In the genomic region with DNA sequence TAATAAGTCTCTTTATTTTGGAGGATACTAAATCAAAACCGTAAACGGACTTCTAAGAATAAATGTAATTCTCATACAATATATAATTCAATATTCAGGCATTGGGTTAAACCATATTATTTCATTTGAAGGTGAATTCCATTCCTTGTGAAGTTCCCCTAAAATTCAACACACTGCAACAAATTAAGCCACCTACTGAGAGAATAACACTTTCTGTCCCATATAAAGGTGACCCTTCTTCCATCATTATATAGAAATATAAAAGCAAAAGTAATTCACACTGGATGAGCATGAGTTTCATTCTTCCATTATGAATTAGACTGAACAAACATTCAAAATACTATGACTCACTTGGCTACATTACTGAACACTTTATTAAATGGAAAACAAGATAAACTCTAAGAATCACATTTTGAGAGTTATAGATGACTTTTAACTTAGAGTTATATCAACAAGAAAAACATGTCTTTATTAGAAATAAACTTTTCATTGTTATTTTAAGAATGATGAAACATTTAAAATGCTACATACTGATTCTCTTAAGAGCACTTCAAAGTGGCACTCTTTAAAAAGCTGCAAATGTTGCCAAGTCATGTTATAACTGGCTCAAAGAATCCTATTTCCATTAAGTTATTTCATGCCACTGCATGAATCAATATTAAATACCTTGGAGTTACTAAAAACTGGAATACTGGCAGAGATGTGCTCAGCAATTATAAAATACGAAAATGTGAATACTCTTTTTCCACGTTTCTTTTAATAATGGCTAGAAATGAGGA, we compare ENCODE assay signal across 10 cellular contexts. TPM values are rescaled to one million over a fixed set of nuclear protein-coding genes. Genes with fewer than 3 reads are reported as not detected.
DNase-seq lines count a peak whose midpoint lies in the region; ATAC-seq, FAIRE-seq and TF ChIP-seq lines count a peak whose summit lies in the region.
"Had no signal": no experiment of that assay in that cellular context is flagged by ENCODE, and none has a peak within 500 bp of the region (broad histone marks: within the 10 kb centered on the region; RNA-seq: fewer than 3 reads in every experiment).

No MANE protein-coding gene starts in this region.

- H3K27me3 ChIP-seq in suprapubic skin (no peaks in the 10 kb centered on the region), stomach (no peaks in the 10 kb centered on the region)
- H3K27me3 ChIP-seq: ovary had no signal

- no peak overlapping the region for H3K27ac Mint-ChIP-seq in activated CD4-positive, alpha-beta T cell treated with anti-CD3 and anti-CD28 coated beads, Interleukin-2, amount 10 ng/mL, durations not matched to agents 7 days and 5 days
- H3K27ac Mint-ChIP-seq in activated CD4-positive, alpha-beta T cell treated with anti-CD3 and anti-CD28 coated beads for 36 hours, result no peak overlapping the region
- no peak overlapping the region for H3K27ac Mint-ChIP-seq in activated naive CD8-positive, alpha-beta T cell treated with anti-CD3 and anti-CD28 coated beads, Interleukin-2, amount 10 ng/mL, durations not matched to agents 7 days and 5 days

- H3K27ac ChIP-seq in suprapubic skin (peak overlapping the region; percentile 22), stomach (no peak overlapping the region)
- H3K27ac ChIP-seq: ovary, PC-9 had no signal

- H3K4me3 Mint-ChIP-seq in activated CD4-positive, alpha-beta T cell treated with anti-CD3 and anti-CD28 coated beads, Interleukin-2, amount 10 ng/mL, durations not matched to agents 7 days and 5 days, result peak overlapping the region; percentile 65
- H3K4me3 Mint-ChIP-seq in activated CD4-positive, alpha-beta T cell treated with anti-CD3 and anti-CD28 coated beads for 36 hours, result no peak overlapping the region
- H3K4me3 Mint-ChIP-seq in activated naive CD8-positive, alpha-beta T cell treated with anti-CD3 and anti-CD28 coated beads, Interleukin-2, amount 10 ng/mL, durations not matched to agents 7 days and 5 days, result peak overlapping the region; percentile 60

- TF ChIP-seq POLR2A in suprapubic skin (IDR thresholded peaks at IDR 0.05), result no peak
- no peak for TF ChIP-seq POLR2A in stomach (IDR thresholded peaks at IDR 0.05)

- POLR2A ChIA-PET in activated CD4-positive, alpha-beta T cell treated with anti-CD3 and anti-CD28 coated beads, Interleukin-2, amount 10 ng/mL, durations not matched to agents 7 days and 5 days (lab: Charles Lee), result no interaction called here
- POLR2A ChIA-PET in activated CD4-positive, alpha-beta T cell treated with anti-CD3 and anti-CD28 coated beads for 36 hours (lab: Charles Lee), result interaction anchor here (0.5 kb wide), 1 partner anchor 69 kb away, joined by 3 read pairs; no protein-coding TSS in a partner anchor
- POLR2A ChIA-PET in activated naive CD8-positive, alpha-beta T cell treated with anti-CD3 and anti-CD28 coated beads, Interleukin-2, amount 10 ng/mL, durations not matched to agents 7 days and 5 days (lab: Charles Lee), result interaction anchor here (0.8 to 4.7 kb wide), 3 partner anchors 26 to 477 kb away, joined by 3 to 59 read pairs (median 5); no protein-coding TSS in a partner anchor

- H3K27me3 Mint-ChIP-seq in activated CD4-positive, alpha-beta T cell treated with anti-CD3 and anti-CD28 coated beads, Interleukin-2, amount 10 ng/mL, durations not matched to agents 7 days and 5 days, result no peaks in the 10 kb centered on the region
- no peaks in the 10 kb centered on the region for H3K27me3 Mint-ChIP-seq in activated CD4-positive, alpha-beta T cell treated with anti-CD3 and anti-CD28 coated beads for 36 hours
- peaks cover 3% of the 10 kb centered on the region for H3K27me3 Mint-ChIP-seq in activated naive CD8-positive, alpha-beta T cell treated with anti-CD3 and anti-CD28 coated beads, Interleukin-2, amount 10 ng/mL, durations not matched to agents 7 days and 5 days

- peaks cover 51% of the 10 kb centered on the region for H3K4me1 Mint-ChIP-seq in activated CD4-positive, alpha-beta T cell treated with anti-CD3 and anti-CD28 coated beads, Interleukin-2, amount 10 ng/mL, durations not matched to agents 7 days and 5 days
- H3K4me1 Mint-ChIP-seq in activated CD4-positive, alpha-beta T cell treated with anti-CD3 and anti-CD28 coated beads for 36 hours, result peaks cover 43% of the 10 kb centered on the region
- peaks cover 27% of the 10 kb centered on the region for H3K4me1 Mint-ChIP-seq in activated naive CD8-positive, alpha-beta T cell treated with anti-CD3 and anti-CD28 coated beads, Interleukin-2, amount 10 ng/mL, durations not matched to agents 7 days and 5 days

- H3K4me3 ChIP-seq in suprapubic skin (peak overlapping the region; percentile 96), stomach (peak overlapping the region in 2 of 4 donors; percentile 78 to 83)
- H3K4me3 ChIP-seq: PC-9 had no signal

- peaks cover 32% of the 10 kb centered on the region for H3K36me3 Mint-ChIP-seq in activated CD4-positive, alpha-beta T cell treated with anti-CD3 and anti-CD28 coated beads, Interleukin-2, amount 10 ng/mL, durations not matched to agents 7 days and 5 days (ENCODE audit: low read depth)
- no peaks in the 10 kb centered on the region for H3K36me3 Mint-ChIP-seq in activated CD4-positive, alpha-beta T cell treated with anti-CD3 and anti-CD28 coated beads for 36 hours (ENCODE audit: low read depth)
- peaks cover 18% of the 10 kb centered on the region for H3K36me3 Mint-ChIP-seq in activated naive CD8-positive, alpha-beta T cell treated with anti-CD3 and anti-CD28 coated beads, Interleukin-2, amount 10 ng/mL, durations not matched to agents 7 days and 5 days

- FAIRE-seq in frontal cortex (lab: Jason Lieb, UNC), result peak; percentile 68

- WGBS in suprapubic skin, result 35% methylated on average over 4 of the region's 4 CpGs
- WGBS in stomach, 5 donors, result 62 to 77% (median 67%) methylated on average over 4 of the region's 4 CpGs

- DNase-seq in activated CD4-positive, alpha-beta T cell treated with anti-CD3 and anti-CD28 coated beads, Interleukin-2, amount 10 ng/mL, durations not matched to agents 7 days and 5 days, result no peak
- no peak for DNase-seq in activated CD4-positive, alpha-beta T cell treated with anti-CD3 and anti-CD28 coated beads for 36 hours
- no peak for DNase-seq in activated naive CD8-positive, alpha-beta T cell treated with anti-CD3 and anti-CD28 coated beads, Interleukin-2, amount 10 ng/mL, durations not matched to agents 7 days and 5 days
- no peak for DNase-seq in frontal cortex (ENCODE audit: low spot score in 2 of 2)
- no peak for DNase-seq in suprapubic skin (ENCODE audit: low spot score in 2 of 2)
- DNase-seq in left ventricle myocardium superior, result no peak
- no peak for DNase-seq in stomach
- no peak for DNase-seq in HPDE6-E6E7 (ENCODE audit: extremely low spot score)
- DNase-seq: ovary, PC-9 had no signal

- H3K9me3 Mint-ChIP-seq in activated CD4-positive, alpha-beta T cell treated with anti-CD3 and anti-CD28 coated beads, Interleukin-2, amount 10 ng/mL, durations not matched to agents 7 days and 5 days, result peaks cover 11% of the 10 kb centered on the region
- H3K9me3 Mint-ChIP-seq in activated CD4-positive, alpha-beta T cell treated with anti-CD3 and anti-CD28 coated beads for 36 hours (ENCODE audit: low read depth), result no peaks in the 10 kb centered on the region
- peaks cover 3% of the 10 kb centered on the region for H3K9me3 Mint-ChIP-seq in activated naive CD8-positive, alpha-beta T cell treated with anti-CD3 and anti-CD28 coated beads, Interleukin-2, amount 10 ng/mL, durations not matched to agents 7 days and 5 days

- TF ChIP-seq EP300 in suprapubic skin (IDR thresholded peaks at IDR 0.05) (no peak), stomach (IDR thresholded peaks at IDR 0.05) (no peak)

- H3K36me3 ChIP-seq in suprapubic skin, result no peaks in the 10 kb centered on the region
- H3K36me3 ChIP-seq in stomach, result no peaks in the 10 kb centered on the region
- H3K36me3 ChIP-seq: ovary had no signal

- intact Hi-C loops in activated CD4-positive, alpha-beta T cell treated with anti-CD3 and anti-CD28 coated beads for 36 hours (cut with DNase I, micrococcal nuclease), result loop anchor here in 1 of 2 experiments (1.0 to 5.0 kb wide), 2 partner anchors 161 to 460 kb away; partner anchors contain the start of gene SRSF8
- intact Hi-C loops in left ventricle myocardium superior (cut with micrococcal nuclease), result no loop called here
- intact Hi-C loops in stomach (cut with DNase I; ENCODE audit: low total_unique reads), result no loop called here

- ATAC-seq in activated CD4-positive, alpha-beta T cell treated with anti-CD3 and anti-CD28 coated beads for 36 hours, result no peak
- ATAC-seq in activated naive CD8-positive, alpha-beta T cell treated with anti-CD3 and anti-CD28 coated beads, Interleukin-2, amount 10 ng/mL, durations not matched to agents 7 days and 5 days (ENCODE audit: low read depth), result no peak
- no peak for ATAC-seq in left ventricle myocardium superior

- no peaks in the 10 kb centered on the region for H3K9me3 ChIP-seq in suprapubic skin
- no peaks in the 10 kb centered on the region for H3K9me3 ChIP-seq in stomach
- H3K9me3 ChIP-seq: ovary had no signal

- CTCF ChIA-PET in activated CD4-positive, alpha-beta T cell treated with anti-CD3 and anti-CD28 coated beads, Interleukin-2, amount 10 ng/mL, durations not matched to agents 7 days and 5 days (lab: Charles Lee), result no interaction called here
- CTCF ChIA-PET in activated CD4-positive, alpha-beta T cell treated with anti-CD3 and anti-CD28 coated beads for 36 hours (lab: Charles Lee), result interaction anchor here (0.6 to 2.3 kb wide), 3 partner anchors 27 to 275 kb away, joined by 3 to 8 read pairs (median 3); no protein-coding TSS in a partner anchor

- TF ChIP-seq CTCF in suprapubic skin (IDR thresholded peaks at IDR 0.05) (no peak), stomach (IDR thresholded peaks at IDR 0.05) (no peak)

- peaks cover 44% of the 10 kb centered on the region for H3K4me1 ChIP-seq in suprapubic skin
- H3K4me1 ChIP-seq in stomach, result peaks cover 4 to 44% (median 22%) of the 10 kb centered on the region in 4 donors

RNA-seq across cellular contexts. Expression of gene SESN3, which starts 2.7 kb away (rescaled TPM):
- 10 to 100 TPM; 47.6 to 50.6 TPM for total RNA-seq in activated CD4-positive, alpha-beta T cell treated with anti-CD3 and anti-CD28 coated beads, Interleukin-2, amount 10 ng/mL, durations not matched to agents 7 days and 5 days
- 10 to 100 TPM in 1 of 2 experiments, 1 to 10 TPM in 1; 8.4 to 12.3 TPM for total RNA-seq in activated CD4-positive, alpha-beta T cell treated with anti-CD3 and anti-CD28 coated beads for 36 hours
- total RNA-seq in activated naive CD8-positive, alpha-beta T cell treated with anti-CD3 and anti-CD28 coated beads, Interleukin-2, amount 10 ng/mL, durations not matched to agents 7 days and 5 days, result 10 to 100 TPM; 45.4 to 48.8 TPM
- total RNA-seq in frontal cortex (62.4 TPM), suprapubic skin (10 to 100 TPM; 27.6 to 41.0 (median 32.1) TPM), left ventricle myocardium superior (5.7 TPM), stomach (10 to 100 TPM in 3 of 5 donors, 1 to 10 TPM in 2; 5.5 to 43.7 (median 12.1) TPM)
- polyA plus RNA-seq in stomach, result 1 to 10 TPM; 2.7 to 4.7 (median 3.8) TPM
